11 cellular contexts compared by ENCODE assay signal in the genomic region with DNA sequence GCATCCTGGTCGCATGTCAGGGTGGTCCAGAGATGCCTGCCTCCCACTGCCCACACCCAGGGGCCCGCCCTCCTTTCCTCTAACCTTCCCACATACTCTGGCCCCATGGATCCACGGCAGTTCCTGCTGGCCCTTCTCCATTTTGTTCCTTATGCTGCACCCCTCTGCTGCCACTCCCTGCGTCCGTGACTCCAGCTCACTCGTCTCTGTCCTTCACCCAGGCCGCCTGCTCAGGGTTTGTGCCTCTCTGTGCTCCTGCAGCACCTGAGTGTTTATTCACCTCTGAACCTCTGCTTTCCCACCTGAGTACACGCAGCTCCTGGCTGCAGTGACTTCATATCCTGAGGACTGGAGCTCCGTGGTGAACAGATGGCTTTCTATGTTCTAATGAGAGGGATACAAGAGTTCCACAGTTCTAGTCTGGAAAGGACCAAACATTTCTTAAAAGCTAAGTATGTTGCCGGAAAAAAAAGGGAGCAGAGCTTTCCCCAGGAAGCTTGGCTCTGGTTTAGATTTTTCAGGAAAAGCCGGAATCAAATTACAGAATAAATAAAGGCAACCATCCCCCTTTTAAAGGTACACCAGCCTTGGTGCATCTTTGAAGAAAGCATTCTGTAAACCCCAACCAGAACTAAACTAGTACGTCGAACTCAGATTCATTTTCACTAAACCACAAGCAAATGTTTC. TPM values are rescaled to one million over a fixed set of nuclear protein-coding genes. Genes with fewer than 3 reads are reported as not detected.
DNase-seq lines count a peak whose midpoint lies in the region; ATAC-seq and TF ChIP-seq lines count a peak whose summit lies in the region.
"Had no signal": no experiment of that assay in that cellular context is flagged by ENCODE, and none has a peak within 500 bp of the region (broad histone marks: within the 10 kb centered on the region; RNA-seq: fewer than 3 reads in every experiment).

No MANE protein-coding gene starts in this region.

- TF ChIP-seq POLR2A in adrenal gland (IDR thresholded peaks at IDR 0.05) (no peak), testis (IDR thresholded peaks at IDR 0.05) (no peak)

- intact Hi-C loops in adrenal gland (cut with DNase I) (no loop called here), testis (cut with DNase I; ENCODE audit: low total_unique reads) (no loop called here), left colon (cut with DNase I, micrococcal nuclease) (no loop called here)

- H3K36me3 Mint-ChIP-seq in activated T-cell treated with anti-CD3 and anti-CD28 coated beads, Interleukin-2, amount 50 U/mL, for 72 hours (ENCODE audit: insufficient read depth in 2 of 2) = peaks cover 10 to 12% of the 10 kb centered on the region in 2 donors

- H3K27me3 ChIP-seq in adrenal gland (no peaks in the 10 kb centered on the region), kidney epithelial cell (ENCODE audit: control insufficient read depth, insufficient read depth, low read length) (no peaks in the 10 kb centered on the region), testis (no peaks in the 10 kb centered on the region)
- H3K27me3 ChIP-seq: brain microvascular endothelial cell, SJSA1 had no signal

- WGBS in adrenal gland, 4 donors = 57 to 69% (median 59%) methylated on average over 13 of the region's 13 CpGs
- 51% methylated on average over 13 of the region's 13 CpGs for WGBS in testis, 2 donors

- H3K4me1 ChIP-seq in adrenal gland (replicated peaks in 1 of 2) = peaks cover 4 to 9% of the 10 kb centered on the region in 2 donors
- peaks cover 12% of the 10 kb centered on the region for H3K4me1 ChIP-seq in testis

- H3K4me1 Mint-ChIP-seq in activated T-cell treated with anti-CD3 and anti-CD28 coated beads, Interleukin-2, amount 50 U/mL, for 72 hours (ENCODE audit: low read depth) = peaks cover 27% of the 10 kb centered on the region

- H3K27ac ChIP-seq in adrenal gland (peak overlapping the region in 4 of 5 donors; percentile 13 to 84 (median 52)), testis (peak overlapping the region; percentile 39 to 85)
- H3K27ac ChIP-seq: brain microvascular endothelial cell, SJSA1 had no signal

- no peak for ATAC-seq in activated T-cell treated with anti-CD3 and anti-CD28 coated beads, Interleukin-2, amount 50 U/mL, for 72 hours (replicated peaks in 1 of 2)
- ATAC-seq in HG03571 (IDR thresholded peaks at IDR 0.05; ENCODE audit: unreplicated experiment) (no peak), left colon (no peak)

- TF ChIP-seq CTCF in adrenal gland (IDR thresholded peaks at IDR 0.05) (no peak), kidney epithelial cell (IDR thresholded peaks at IDR 0.05; ENCODE audit: insufficient read depth, low read length, poor library complexity, severe bottlenecking) (no peak), testis (IDR thresholded peaks at IDR 0.05) (no peak)

- no peak overlapping the region for H3K4me3 ChIP-seq in adrenal gland
- peak overlapping the region; percentile 25 for H3K4me3 ChIP-seq in kidney epithelial cell (ENCODE audit: low read depth, low read length)
- H3K4me3 ChIP-seq in testis = no peak overlapping the region
- H3K4me3 ChIP-seq: SJSA1 had no signal

- no peaks in the 10 kb centered on the region for H3K9me3 Mint-ChIP-seq in activated T-cell treated with anti-CD3 and anti-CD28 coated beads, Interleukin-2, amount 50 U/mL, for 72 hours
- H3K9me3 Mint-ChIP-seq: CD14-positive monocyte had no signal

- H3K27me3 Mint-ChIP-seq in activated T-cell treated with anti-CD3 and anti-CD28 coated beads, Interleukin-2, amount 50 U/mL, for 72 hours (ENCODE audit: low read depth) = no peaks in the 10 kb centered on the region

- peak overlapping the region; percentile 49 for H3K27ac Mint-ChIP-seq in activated T-cell treated with anti-CD3 and anti-CD28 coated beads, Interleukin-2, amount 50 U/mL, for 72 hours

- H3K4me3 Mint-ChIP-seq in activated T-cell treated with anti-CD3 and anti-CD28 coated beads, Interleukin-2, amount 50 U/mL, for 72 hours = no peak overlapping the region
- H3K4me3 Mint-ChIP-seq: CD14-positive monocyte had no signal

- H3K36me3 ChIP-seq in adrenal gland (replicated peaks in 1 of 2) = peaks cover 0 to 34% of the 10 kb centered on the region in 2 donors
- peaks cover 3% of the 10 kb centered on the region for H3K36me3 ChIP-seq in kidney epithelial cell (ENCODE audit: control insufficient read depth, insufficient read depth, low read length)
- H3K36me3 ChIP-seq in testis (ENCODE audit: low read depth, missing control alignments) = no peaks in the 10 kb centered on the region

- DNase-seq in activated T-cell treated with anti-CD3 and anti-CD28 coated beads, Interleukin-2, amount 50 U/mL, for 72 hours = no peak
- no peak for DNase-seq in activated T-cell treated with anti-CD3 and anti-CD28 coated beads, Interleukin-2, amount 50 U/mL, for 1 hour
- peak in 1 of 7 donors; percentile 50 for DNase-seq in adrenal gland
- no peak for DNase-seq in kidney epithelial cell (ENCODE audit: low read depth)
- no peak for DNase-seq in testis
- DNase-seq in T1000 (lab: John Stamatoyannopoulos, UW) = no peak
- DNase-seq in left colon = no peak
- DNase-seq: brain microvascular endothelial cell had no signal

- H3K9me3 ChIP-seq in adrenal gland (replicated peaks in 1 of 3) (no peaks in the 10 kb centered on the region), testis (no peaks in the 10 kb centered on the region)
- H3K9me3 ChIP-seq: SJSA1 had no signal

RNA-seq across cellular contexts. Expression of a gene that starts 1.5 kb away (rescaled TPM):
- 10 to 100 TPM in 1 of 2 donors, 1 to 10 TPM in 1; 5.5 to 87.1 TPM for total RNA-seq in activated T-cell treated with anti-CD3 and anti-CD28 coated beads, Interleukin-2, amount 50 U/mL, for 72 hours
- total RNA-seq in adrenal gland = under 1 TPM in 2 of 8 donors, not detected in 6; 0.34 to 0.65 TPM
- polyA plus RNA-seq in adrenal gland = 1 to 10 TPM in 2 of 3 donors, not detected in 1; 3.1 to 4.2 TPM
- 0.27 TPM in 1 of 2 replicates, not detected in the other for total RNA-seq in kidney epithelial cell
- total RNA-seq in testis = not detected
- polyA plus RNA-seq in testis (ENCODE audit: insufficient read depth, low read depth, low replicate concordance) = 2.6 TPM
- under 1 TPM in 1 of 2 donors, not detected in 1; 0.64 TPM for total RNA-seq in left colon
- total RNA-seq: SJSA1 had no signal
- polyA plus RNA-seq: CD14-positive monocyte had no signal

RNA-seq across cellular contexts. Expression of a gene that starts 3.9 kb away (rescaled TPM):
- total RNA-seq in activated T-cell treated with anti-CD3 and anti-CD28 coated beads, Interleukin-2, amount 50 U/mL, for 72 hours = 100 to 1,000 TPM; 100 to 155 TPM
- 100 to 1,000 TPM in 2 of 8 donors, 10 to 100 TPM in 6; 67.2 to 144 (median 77.8) TPM for total RNA-seq in adrenal gland
- 100 to 1,000 TPM in 2 of 3 donors, 10 to 100 TPM in 1; 27.9 to 145 (median 135) TPM for polyA plus RNA-seq in adrenal gland
- 70.4 and 80.8 TPM in 2 replicates for total RNA-seq in kidney epithelial cell
- 10 to 100 TPM; 37.4 to 55.9 TPM for total RNA-seq in testis
- polyA plus RNA-seq in testis (ENCODE audit: insufficient read depth, low read depth, low replicate concordance) = 28.3 TPM
- total RNA-seq in left colon = 10 to 100 TPM; 33.1 to 44.1 TPM

RNA-seq across cellular contexts. Expression of a gene that starts 29.5 kb away (rescaled TPM):
- 1 to 10 TPM; 1.2 to 1.8 TPM for total RNA-seq in activated T-cell treated with anti-CD3 and anti-CD28 coated beads, Interleukin-2, amount 50 U/mL, for 72 hours
- total RNA-seq in adrenal gland = 1 to 10 TPM in 3 of 8 donors, under 1 TPM in 2, not detected in 3; 0.47 to 1.8 (median 1.1) TPM
- 10 to 100 TPM in 1 of 3 donors, 1 to 10 TPM in 1, not detected in 1; 1.5 to 20.5 TPM for polyA plus RNA-seq in adrenal gland
- total RNA-seq in kidney epithelial cell = not detected in 2 replicates
- total RNA-seq in testis = 1 to 10 TPM; 3.7 to 6.7 TPM
- 1.7 TPM for polyA plus RNA-seq in testis (ENCODE audit: insufficient read depth, low read depth, low replicate concordance)
- not detected for total RNA-seq in left colon
- total RNA-seq: SJSA1 had no signal
- polyA plus RNA-seq: CD14-positive monocyte had no signal

RNA-seq across cellular contexts. Expression of a gene that starts 42.6 kb away (rescaled TPM):
- total RNA-seq in activated T-cell treated with anti-CD3 and anti-CD28 coated beads, Interleukin-2, amount 50 U/mL, for 72 hours = not detected
- total RNA-seq in adrenal gland = under 1 TPM in 3 of 8 donors, not detected in 5; 0.53 to 0.75 (median 0.74) TPM
- under 1 TPM in 1 of 3 donors, not detected in 2; 0.27 TPM for polyA plus RNA-seq in adrenal gland
- not detected in 2 replicates for total RNA-seq in kidney epithelial cell
- total RNA-seq in testis = 1 to 10 TPM in 1 of 2 donors, not detected in 1; 1.3 TPM
- not detected for polyA plus RNA-seq in testis (ENCODE audit: insufficient read depth, low read depth, low replicate concordance)
- not detected for total RNA-seq in left colon
- total RNA-seq: SJSA1 had no signal
- polyA plus RNA-seq: CD14-positive monocyte had no signal
